In genomic region chr1:79290927-79291474, GRCh38 we compare ENCODE assay signal across 27 cellular contexts.
"Had no signal": no experiment of that assay in that cellular context is flagged by ENCODE, and none has a peak within 500 bp of the region (broad histone marks: within the 10 kb centered on the region; RNA-seq: fewer than 3 reads in every experiment).

No MANE protein-coding gene starts in this region.

- H3K9me3 ChIP-seq: SK-N-SH had no signal

- H3K4me2 ChIP-seq: KMS-11, SK-N-SH had no signal

- ATAC-seq: K562, Panc1, PC-3, T-cell had no signal

- FAIRE-seq: HTR-8/SVneo, K562 had no signal

- H3K9ac ChIP-seq: KMS-11, SK-N-SH had no signal

- H3K27ac ChIP-seq: HL-60, KMS-11, RWPE1 had no signal

- H3K4me3 ChIP-seq: K562 had no signal

- DNase-seq: Kasumi-1, MV-4-11, NCI-H1048, NCI-H1105, NCI-H1417, NCI-H1436 treated with DMSO at 0.1 percent for 48 hours, NCI-H1694, NCI-H187 treated with DMSO at 0.1 percent for 48 hours, NCI-H2029 treated with DMSO at 0.1 percent for 48 hours, NCI-H2171, NCI-H226, NCI-H446, NCI-H510A, NCI-H524 treated with DMSO at 0.1 percent for 48 hours, NCI-H69, NCI-H774, PC-3, SHP77, SK-N-SH, SW 1271, T-cell had no signal
